ENCODE assay signal across 20 cellular contexts in genomic region chr11:8989411-8989810, GRCh38. TPM values are rescaled to one million over a fixed set of nuclear protein-coding genes. Genes with fewer than 3 reads are reported as not detected.
DNase-seq lines count a peak whose midpoint lies in the region; ATAC-seq, FAIRE-seq and TF ChIP-seq lines count a peak whose summit lies in the region.
"Had no signal": no experiment of that assay in that cellular context is flagged by ENCODE, and none has a peak within 500 bp of the region (broad histone marks: within the 10 kb centered on the region; RNA-seq: fewer than 3 reads in every experiment).

No MANE protein-coding gene starts in this region.

- TF ChIP-seq POLR2A in erythroblast (IDR thresholded peaks at IDR 0.05; ENCODE audit: low read length): no peak
- TF ChIP-seq POLR2A in GM12892 (IDR thresholded peaks at IDR 0.05; ENCODE audit: low read depth, low read length): no peak
- no peak for TF ChIP-seq POLR2A in stomach (IDR thresholded peaks at IDR 0.05)

- FAIRE-seq in GM12892 (lab: Jason Lieb, UNC): no peak
- FAIRE-seq: endometrium, G401.6, HepG2 had no signal

- no peak overlapping the region for H3K27ac ChIP-seq in stomach
- H3K27ac ChIP-seq: right atrium auricular region had no signal

- H3K27me3 ChIP-seq in stomach: no peaks in the 10 kb centered on the region
- H3K27me3 ChIP-seq: right atrium auricular region had no signal

- no peaks in the 10 kb centered on the region for H3K36me3 ChIP-seq in stomach
- H3K36me3 ChIP-seq: right atrium auricular region had no signal

- H3K9me3 ChIP-seq in stomach: no peaks in the 10 kb centered on the region
- H3K9me3 ChIP-seq: right atrium auricular region had no signal

- DNase-seq in GM04503 (ENCODE audit: low read depth) (peak; percentile 42), OCI-M1 (lab: John Stamatoyannopoulos, UW) (peak; percentile 79), erythroblast (lab: John Stamatoyannopoulos, UW) (peak; percentile 23 to 67), skeletal muscle cell (ENCODE audit: low read depth) (peak; percentile 15), GM12892 (ENCODE audit: insufficient read length) (no peak), stomach (no peak)
- DNase-seq in stimulated activated CD4-positive, alpha-beta T cell treated with anti-CD3 and anti-CD28 coated beads, Interleukin-12 subunit alpha, Interleukin-12 subunit beta, amount 100 ng/mL, for 4 hours: no peak
- DNase-seq: activated CD8-positive, alpha-beta T cell treated with anti-CD3 and anti-CD28 coated beads, Interleukin-2, amount 10 ng/mL, durations not matched to agents 7 days and 5 days; activated naive CD4-positive, alpha-beta T cell; CD4-positive, alpha-beta memory T cell; NCI-H69; stimulated activated naive B cell treated with anti-CD40 and anti-IgM and Interleukin-4, amounts not matched to agents 10 μg/mL and 1 μg/mL and 100 μg/mL, for 72 hours had no signal

- H3K4me1 ChIP-seq in stomach: no peaks in the 10 kb centered on the region
- H3K4me1 ChIP-seq: right atrium auricular region had no signal

- no peak for TF ChIP-seq EP300 in stomach (IDR thresholded peaks at IDR 0.05)

- TF ChIP-seq CTCF in stomach (IDR thresholded peaks at IDR 0.05): no peak

- H3K4me3 ChIP-seq in skeletal muscle cell (ENCODE audit: low read depth, low read length) (no peak overlapping the region), stomach (no peak overlapping the region)
- H3K4me3 ChIP-seq: right atrium auricular region had no signal

- ATAC-seq in HG03342 (IDR thresholded peaks at IDR 0.05; ENCODE audit: unreplicated experiment): no peak
- ATAC-seq: activated CD8-positive, alpha-beta T cell treated with anti-CD3 and anti-CD28 coated beads, Interleukin-2, amount 10 ng/mL, durations not matched to agents 7 days and 5 days; HepG2; stimulated activated naive B cell treated with anti-CD40 and anti-IgM and Interleukin-4, amounts not matched to agents 10 μg/mL and 1 μg/mL and 100 μg/mL, for 72 hours had no signal

- 70 to 83% (median 79%) methylated on average over 1 of the region's 1 CpG for WGBS in stomach, 5 donors

- intact Hi-C loops in stomach (cut with DNase I; ENCODE audit: low total_unique reads): no loop called here

RNA-seq across cellular contexts. Expression of gene NRIP3, which starts 14.4 kb away (rescaled TPM):
- polyA plus RNA-seq in GM12892 (2012; ENCODE audit: missing spikeins): not detected
- 1 to 10 TPM in 3 of 5 donors, not detected in 2; 1.8 to 3.9 (median 2.2) TPM for total RNA-seq in stomach
- 1 to 10 TPM in 1 of 3 donors, under 1 TPM in 2; 0.33 to 1.5 (median 0.81) TPM for polyA plus RNA-seq in stomach

RNA-seq across cellular contexts. Expression of gene TMEM9B, which starts 25.2 kb away (rescaled TPM):
- polyA plus RNA-seq in GM12892 (2012; ENCODE audit: missing spikeins): 29.7 TPM
- 10 to 100 TPM in 3 of 5 donors, 1 to 10 TPM in 1, under 1 TPM in 1; 0.58 to 74.4 (median 30.7) TPM for total RNA-seq in stomach
- polyA plus RNA-seq in stomach: 10 to 100 TPM; 24.3 to 33.9 (median 31.0) TPM

RNA-seq across cellular contexts. Expression of gene ASCL3, which starts 46.6 kb away (rescaled TPM):
- polyA plus RNA-seq in GM12892 (2012; ENCODE audit: missing spikeins): not detected
- total RNA-seq in stomach: 1 to 10 TPM in 1 of 5 donors, not detected in 4; 1.8 TPM
- polyA plus RNA-seq in stomach: not detected
- total RNA-seq: activated CD8-positive, alpha-beta T cell treated with anti-CD3 and anti-CD28 coated beads, Interleukin-2, amount 10 ng/mL, durations not matched to agents 7 days and 5 days; cardiac septum; CD4-positive, alpha-beta memory T cell; HepG2; liver; natural killer cell treated with Interleukin-12 subunit alpha and Interleukin-12 subunit beta and Interleukin-15 and Interleukin-18, amount 100 ng/mL, for 72 hours; right atrium auricular region had no signal
- polyA plus RNA-seq: CD4-positive, alpha-beta memory T cell; HepG2; liver had no signal

RNA-seq across cellular contexts. Expression of gene C11orf16, which starts 56.7 kb away (rescaled TPM):
- polyA plus RNA-seq in GM12892 (2012; ENCODE audit: missing spikeins): not detected
- total RNA-seq in stomach: not detected
- polyA plus RNA-seq in stomach: not detected
- total RNA-seq: activated CD8-positive, alpha-beta T cell treated with anti-CD3 and anti-CD28 coated beads, Interleukin-2, amount 10 ng/mL, durations not matched to agents 7 days and 5 days; cardiac septum; CD4-positive, alpha-beta memory T cell; HepG2; liver; natural killer cell treated with Interleukin-12 subunit alpha and Interleukin-12 subunit beta and Interleukin-15 and Interleukin-18, amount 100 ng/mL, for 72 hours; right atrium auricular region had no signal
- polyA plus RNA-seq: HepG2, liver had no signal

Comparison
In these comparisons a context has a peak if more than half of its experiments do, and no peak if none do; other contexts are left out.
1. DNase-seq: peak in GM04503 (single experiment), OCI-M1 (single experiment), erythroblast (2 of 2) and skeletal muscle cell (single experiment); none in GM12892 (single experiment), stomach (single experiment) and stimulated activated CD4-positive, alpha-beta T cell treated with anti-CD3 and anti-CD28 coated beads, Interleukin-12 subunit alpha, Interleukin-12 subunit beta, amount 100 ng/mL, for 4 hours (single experiment).